Comparison of ENCODE assay signal across 13 cellular contexts in genomic region chr2:165621086-165621560, GRCh38.
A peak's percentile ranks its signal among the peaks of the same experiment; 100 is the strongest.
DNase-seq lines count a peak whose midpoint lies in the region; ATAC-seq, FAIRE-seq and TF ChIP-seq lines count a peak whose summit lies in the region.
"Had no signal": no experiment of that assay in that cellular context is flagged by ENCODE, and none has a peak within 500 bp of the region (broad histone marks: within the 10 kb centered on the region; RNA-seq: fewer than 3 reads in every experiment).

No MANE protein-coding gene starts in this region.

- no peak for TF ChIP-seq CTCF in BJ (IDR thresholded peaks at IDR 0.05; ENCODE audit: insufficient read depth, low read depth, low read length)
- TF ChIP-seq CTCF in neural crest cell (conservative IDR thresholded peaks at IDR 0.05): no peak
- TF ChIP-seq CTCF in D721Med (IDR thresholded peaks at IDR 0.05; ENCODE audit: insufficient read depth, missing control alignments): no peak

- CTCF ChIA-PET in BJ (lab: Yijun Ruan, JAX): no interaction called here

- no peak overlapping the region for H3K4me3 ChIP-seq in BJ (ENCODE audit: low read depth, low read length)
- H3K4me3 ChIP-seq: dorsolateral prefrontal cortex had no signal

- H3K36me3 Mint-ChIP-seq in neural crest cell (ENCODE audit: low read depth): peaks cover 17% of the 10 kb centered on the region
- H3K36me3 Mint-ChIP-seq: CD14-positive monocyte had no signal

- H3K27ac Mint-ChIP-seq in neural crest cell (ENCODE audit: unreplicated experiment): peak overlapping the region; percentile 97
- H3K27ac Mint-ChIP-seq: activated CD4-positive, alpha-beta T cell treated with anti-CD3 and anti-CD28 coated beads for 36 hours; CD14-positive monocyte; stimulated activated naive CD8-positive, alpha-beta T cell treated with anti-CD3 and anti-CD28 coated beads, Interleukin-15, amount 100 ng/mL, for 72 hours had no signal

- peaks cover 47% of the 10 kb centered on the region for H3K4me1 Mint-ChIP-seq in neural crest cell
- H3K4me1 Mint-ChIP-seq: activated CD4-positive, alpha-beta T cell treated with anti-CD3 and anti-CD28 coated beads for 36 hours; CD14-positive monocyte; stimulated activated naive CD8-positive, alpha-beta T cell treated with anti-CD3 and anti-CD28 coated beads, Interleukin-15, amount 100 ng/mL, for 72 hours had no signal

- FAIRE-seq in endometrium (lab: Jason Lieb, UNC) (peak; percentile 77), D721Med (lab: Jason Lieb, UNC) (no peak)

- H3K4me3 Mint-ChIP-seq in neural crest cell: no peak overlapping the region
- H3K4me3 Mint-ChIP-seq: activated CD4-positive, alpha-beta T cell treated with anti-CD3 and anti-CD28 coated beads for 36 hours; CD14-positive monocyte; stimulated activated naive CD8-positive, alpha-beta T cell treated with anti-CD3 and anti-CD28 coated beads, Interleukin-15, amount 100 ng/mL, for 72 hours had no signal

- POLR2A ChIA-PET in BJ (lab: Charles Lee): interaction anchor here (0.6 to 0.8 kb wide), 2 partner anchors 33 to 507 kb away, joined by 3 to 15 read pairs; partner anchors contain the start of gene SCN1A

- H3K36me3 ChIP-seq in BJ (ENCODE audit: control insufficient read depth, insufficient read depth, low read length): no peaks in the 10 kb centered on the region

- no peaks in the 10 kb centered on the region for H3K27me3 Mint-ChIP-seq in neural crest cell (ENCODE audit: low read depth)
- H3K27me3 Mint-ChIP-seq: stimulated activated naive CD8-positive, alpha-beta T cell treated with anti-CD3 and anti-CD28 coated beads, Interleukin-15, amount 100 ng/mL, for 72 hours had no signal

- DNase-seq in BJ (ENCODE audit: low read depth) (peak; percentile 18), NCI-H2029 treated with DMSO at 0.1 percent for 48 hours (lab: John Stamatoyannopoulos, UW) (peak; percentile 11), neural crest cell (ENCODE audit: low read depth, low spot score) (no peak), D721Med (ENCODE audit: insufficient read length, low spot score) (no peak)
- DNase-seq in activated effector memory CD4-positive, alpha-beta T cell treated with Interleukin-2 at 50 U/mL for 16 hours: no peak
- DNase-seq in activated CD8-positive, alpha-beta memory T cell treated with anti-CD3 and anti-CD28 coated beads, Interleukin-2, amount 50 U/mL, for 4 hours: no peak
- DNase-seq: activated CD4-positive, alpha-beta T cell treated with anti-CD3 and anti-CD28 coated beads for 36 hours; dorsolateral prefrontal cortex; hippocampal formation; stimulated activated naive CD8-positive, alpha-beta T cell treated with anti-CD3 and anti-CD28 coated beads, Interleukin-15, amount 100 ng/mL, for 72 hours had no signal

- H3K9me3 Mint-ChIP-seq in neural crest cell: no peaks in the 10 kb centered on the region

- no peak for ATAC-seq in HG03469 (IDR thresholded peaks at IDR 0.05; ENCODE audit: unreplicated experiment)
- ATAC-seq: activated CD4-positive, alpha-beta T cell treated with anti-CD3 and anti-CD28 coated beads for 36 hours; stimulated activated naive CD8-positive, alpha-beta T cell treated with anti-CD3 and anti-CD28 coated beads, Interleukin-15, amount 100 ng/mL, for 72 hours had no signal

- no peaks in the 10 kb centered on the region for H3K27me3 ChIP-seq in BJ (ENCODE audit: control insufficient read depth, insufficient read depth, low read length)
- H3K27me3 ChIP-seq: dorsolateral prefrontal cortex had no signal

Comparison
In these comparisons a context has a peak if more than half of its experiments do, and no peak if none do; other contexts are left out.
1. DNase-seq: peak in BJ (single experiment) and NCI-H2029 treated with DMSO at 0.1 percent for 48 hours (single experiment); none in neural crest cell (single experiment), activated effector memory CD4-positive, alpha-beta T cell treated with Interleukin-2 at 50 U/mL for 16 hours (single experiment), activated CD8-positive, alpha-beta memory T cell treated with anti-CD3 and anti-CD28 coated beads, Interleukin-2, amount 50 U/mL, for 4 hours (single experiment) and D721Med (single experiment).